8 cellular contexts compared by ENCODE assay signal in the genomic region with DNA sequence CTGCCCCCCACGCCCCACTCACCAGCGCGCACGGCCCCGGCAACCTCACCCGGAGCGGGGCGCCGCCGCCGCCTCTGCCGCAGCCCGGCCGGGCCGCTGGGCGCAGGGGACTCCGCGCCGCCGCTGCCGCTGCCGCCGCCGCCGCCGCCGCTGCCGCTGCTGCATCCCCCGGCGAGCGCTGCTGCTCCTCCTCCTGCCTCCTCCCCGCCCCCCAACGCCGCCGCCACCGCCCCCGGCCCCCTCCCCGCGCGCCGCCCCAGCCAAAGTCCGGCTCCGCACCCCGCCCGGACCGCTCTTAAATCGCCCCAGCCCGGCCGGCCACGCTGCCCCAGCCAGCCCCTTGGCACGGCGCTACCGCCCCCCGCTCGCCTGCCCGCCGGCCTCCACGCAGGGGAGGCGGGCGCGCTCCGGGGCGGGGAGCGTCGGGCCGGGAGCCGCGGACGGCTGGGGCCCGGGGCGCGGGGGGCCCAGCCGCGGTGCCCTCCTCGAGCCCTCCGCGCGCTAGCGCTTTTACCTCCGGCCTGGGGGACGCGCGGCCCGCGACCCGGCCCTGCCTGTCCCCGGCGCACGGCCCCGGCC. TPM values are rescaled to one million over a fixed set of nuclear protein-coding genes. Genes with fewer than 3 reads are reported as not detected.
A peak's percentile ranks its signal among the peaks of the same experiment; 100 is the strongest.
DNase-seq lines count a peak whose midpoint lies in the region; ATAC-seq and TF ChIP-seq lines count a peak whose summit lies in the region.

Gene SULF2 (minus strand): TSS at position 161 of the 579 bp plus-strand sequence. CDS start 28,118 bp downstream, outside the sequence.

- H3K4me2 ChIP-seq in neural cell (ENCODE audit: low read length) = peak within 1 kb of the TSS; percentile 97

- no peaks in the 10 kb centered on the region for H3K36me3 Mint-ChIP-seq in T-cell

- CTCF ChIA-PET in T-cell (lab: Charles Lee) = no interaction called here

- no peaks in the 10 kb centered on the region for H3K9me3 Mint-ChIP-seq in T-cell

- no peaks in the 10 kb centered on the region for H3K9me3 ChIP-seq in neural cell (ENCODE audit: low read length)

- DNase-seq in GM13976 (ENCODE audit: low spot score) (peak; percentile 63), T-cell (no peak), fibroblast of the aortic adventitia (ENCODE audit: low read depth) (no peak), cerebellar nuclear complex (lab: John Stamatoyannopoulos, UW) (no peak), NOMO-1 treated with DMSO at 0.1 percent for 48 hours (lab: John Stamatoyannopoulos, UW; ENCODE audit: unreplicated experiment) (no peak), cerebellar cortex (ENCODE audit: low spot score) (no peak)
- no peak for DNase-seq in NK-92 treated with Interleukin-12 subunit alpha and Interleukin-12 subunit beta, amount 100 ng/mL, for 24 hours (lab: John Stamatoyannopoulos, UW)

- peak within 1 kb of the TSS; percentile 59 for H3K4me3 ChIP-seq in fibroblast of the aortic adventitia (ENCODE audit: low read depth, low read length)
- H3K4me3 ChIP-seq in neural cell (ENCODE audit: low read length) = peak within 1 kb of the TSS; percentile 91

- peak within 1 kb of the TSS; percentile 34 for H3K27ac ChIP-seq in neural cell (ENCODE audit: low read length)

- H4K20me1 ChIP-seq in neural cell (ENCODE audit: insufficient read depth) = no peaks in the 10 kb centered on the region

- no peak for TF ChIP-seq EP300 in neural cell (conservative IDR thresholded peaks at IDR 0.05; ENCODE audit: poor library complexity, severe bottlenecking)

- H3K27ac Mint-ChIP-seq in T-cell = peak within 1 kb of the TSS in 1 of 2 donors; percentile 52

- H3F3A ChIP-seq in neural cell (ENCODE audit: insufficient read depth, low read length, poor library complexity, severe bottlenecking) = no peaks in the 10 kb centered on the region

- in situ Hi-C loops in GM13976 (cut with MboI; ENCODE audit: low sequenced_read_pairs, unreplicated experiment) = loop anchor here (10.0 kb wide), 1 partner anchor 829 kb away; no protein-coding TSS in a partner anchor

- POLR2A ChIA-PET in T-cell (lab: Charles Lee) = no interaction called here

- H3K79me2 ChIP-seq in neural cell (replicated peaks; ENCODE audit: insufficient read depth, low read length) = no peaks in the 10 kb centered on the region

- no peaks in the 10 kb centered on the region for H3K9me2 ChIP-seq in neural cell (ENCODE audit: insufficient read depth, low read length)

- H3K27me3 Mint-ChIP-seq in T-cell = peaks cover 54 to 65% of the 10 kb centered on the region in 2 donors

- peaks cover 20% of the 10 kb centered on the region for H3K27me3 ChIP-seq in neural cell (ENCODE audit: insufficient read depth, low read depth, low read length)

- peak within 1 kb of the TSS; percentile 56 for H2AFZ ChIP-seq in neural cell (ENCODE audit: low read depth, low read length)

- ATAC-seq in T-cell (replicated peaks in 1 of 4) = peak in 1 of 4 experiments; percentile 17

- no peak for TF ChIP-seq CTCF in GM13976 (IDR thresholded peaks at IDR 0.05; ENCODE audit: borderline replicate concordance, control extremely low read depth, extremely low read depth, insufficient read depth, missing control alignments)
- no peak for TF ChIP-seq CTCF in fibroblast of the aortic adventitia (IDR thresholded peaks at IDR 0.05; ENCODE audit: insufficient read depth, low read length)
- no peak for TF ChIP-seq CTCF in neural cell (IDR thresholded peaks at IDR 0.05; ENCODE audit: poor library complexity, severe bottlenecking)

- peak within 1 kb of the TSS; percentile 60 for H3K9ac ChIP-seq in neural cell (ENCODE audit: low read length)

- no peaks in the 10 kb centered on the region for H3K36me3 ChIP-seq in neural cell (ENCODE audit: insufficient read depth, low read length)

- no peak for TF ChIP-seq RAD21 in neural cell (conservative IDR thresholded peaks at IDR 0.05)

- H3K4me1 Mint-ChIP-seq in T-cell = peaks cover 19 to 22% (median 22%) of the 10 kb centered on the region in 3 donors

- H3K4me3 Mint-ChIP-seq in T-cell = peak within 1 kb of the TSS; percentile 69 to 78 (median 75)

TF ChIP-seq in neural cell, 6 proteins besides CTCF, POLR2A, EP300 and RAD21:
- TF ChIP-seq POLR2AphosphoS5 (IDR thresholded peaks at IDR 0.05) = no peak
- no peak for TF ChIP-seq EZH2 (IDR thresholded peaks at IDR 0.05; ENCODE audit: borderline replicate concordance, insufficient read depth, low read length, poor library complexity, severe bottlenecking)
- TF ChIP-seq SMC3 (conservative IDR thresholded peaks at IDR 0.05; ENCODE audit: poor library complexity) = no peak

RNA-seq across cellular contexts. Expression of gene SULF2, which starts in this region (rescaled TPM):
- total RNA-seq in T-cell = 1 to 10 TPM in 3 of 5 donors, under 1 TPM in 2; 0.76 to 1.7 (median 1.3) TPM
- total RNA-seq in fibroblast of the aortic adventitia (ENCODE audit: low replicate concordance) = 1.9 and 55.8 TPM in 2 replicates
- polyA plus RNA-seq in neural cell = 27.0 and 30.0 TPM in 2 replicates
- polyA minus RNA-seq in neural cell = 32.4 and 38.8 TPM in 2 replicates
